Comparison of ENCODE assay signal across 16 cellular contexts in genomic region chr22:40743740-40744139, GRCh38.
DNase-seq lines count a peak whose midpoint lies in the region; ATAC-seq and TF ChIP-seq lines count a peak whose summit lies in the region.
"Had no signal": no experiment of that assay in that cellular context is flagged by ENCODE, and none has a peak within 500 bp of the region (broad histone marks: within the 10 kb centered on the region; RNA-seq: fewer than 3 reads in every experiment).

No MANE protein-coding gene starts in this region.

- H3K4me1 ChIP-seq in HEK293 (ENCODE audit: control insufficient read depth, insufficient read depth, low read length) (peaks cover 2% of the 10 kb centered on the region; the same call in 1 of the 2 replicates), thyroid gland (peaks cover 13 to 34% of the 10 kb centered on the region in 2 donors), endodermal cell (ENCODE audit: control insufficient read depth, insufficient read depth, low read length) (no peaks in the 10 kb centered on the region)
- H3K4me1 ChIP-seq: BE2C had no signal

- TF ChIP-seq CTCF in HEK293 (tag by site-specific recombination; IDR thresholded peaks at IDR 0.05) = no peak
- TF ChIP-seq CTCF in WERI-Rb-1 (IDR thresholded peaks at IDR 0.05; ENCODE audit: low read depth, low read length) = no peak
- no peak for TF ChIP-seq CTCF in thyroid gland (IDR thresholded peaks at IDR 0.05)
- no peak for TF ChIP-seq CTCF in endodermal cell (conservative IDR thresholded peaks at IDR 0.05)

- peaks cover 2% of the 10 kb centered on the region for H3K27me3 Mint-ChIP-seq in endodermal cell (ENCODE audit: insufficient read depth)

- WGBS in thyroid gland, 2 donors = 75 to 80% methylated on average over 9 of the region's 9 CpGs
- WGBS in endodermal cell (ENCODE audit: insufficient coverage in 1 of 2, insufficient read length in 1 of 2), 2 experiments = 93 to 98% methylated on average over 7 of the region's 9 CpGs

- no peak overlapping the region for H3K4me3 ChIP-seq in HEK293 (ENCODE audit: low read depth, low read length)
- H3K4me3 ChIP-seq in WERI-Rb-1 (ENCODE audit: low read depth, low read length) = no peak overlapping the region
- no peak overlapping the region for H3K4me3 ChIP-seq in thyroid gland (replicated peaks in 1 of 3)
- H3K4me3 ChIP-seq in endodermal cell (ENCODE audit: low read length) = no peak overlapping the region
- H3K4me3 ChIP-seq: A549 had no signal

- intact Hi-C loops in thyroid gland (cut with DNase I) = no loop called here

- ATAC-seq in GM18907 (IDR thresholded peaks at IDR 0.05; ENCODE audit: unreplicated experiment) = no peak
- ATAC-seq: A549; CD8-positive, alpha-beta T cell had no signal

- no peaks in the 10 kb centered on the region; a peak in 1 of 3 replicates for H3K36me3 ChIP-seq in HEK293 (ENCODE audit: control insufficient read depth in 2 of 2, insufficient read depth in 1 of 2, low read length in 2 of 2)
- H3K36me3 ChIP-seq in WERI-Rb-1 = no peaks in the 10 kb centered on the region
- H3K36me3 ChIP-seq in thyroid gland = no peaks in the 10 kb centered on the region
- no peaks in the 10 kb centered on the region for H3K36me3 ChIP-seq in endodermal cell (ENCODE audit: control insufficient read depth, insufficient read depth, low read length)
- H3K36me3 ChIP-seq: BE2C had no signal

- H3K4me3 Mint-ChIP-seq in endodermal cell = no peak overlapping the region
- H3K4me3 Mint-ChIP-seq: CD8-positive, alpha-beta T cell had no signal

- H3K27ac ChIP-seq in HEK293 (ENCODE audit: extremely low read depth, low read depth, low read length) = no peak overlapping the region
- peak overlapping the region; percentile 56 for H3K27ac ChIP-seq in WERI-Rb-1
- peak overlapping the region; percentile 25 to 76 (median 56) for H3K27ac ChIP-seq in thyroid gland
- no peak overlapping the region for H3K27ac ChIP-seq in endodermal cell (ENCODE audit: low read depth, low read length)
- H3K27ac ChIP-seq: C4-2B had no signal

- H3K9ac ChIP-seq in endodermal cell (ENCODE audit: extremely low read depth, low read length, poor library complexity, severe bottlenecking) = no peak overlapping the region

- peaks cover 14% of the 10 kb centered on the region for H3K9me3 Mint-ChIP-seq in endodermal cell
- H3K9me3 Mint-ChIP-seq: CD8-positive, alpha-beta T cell had no signal

- H3K27ac Mint-ChIP-seq in endodermal cell = no peak overlapping the region
- H3K27ac Mint-ChIP-seq: CD8-positive, alpha-beta T cell had no signal

- TF ChIP-seq POLR2A in thyroid gland (IDR thresholded peaks at IDR 0.05) = no peak

- POLR2A ChIA-PET in HEK293 (lab: Yijun Ruan, JAX) = no interaction called here

- 0 out of 2 replicates have a peak, but pooled peaks cover 2% of the 10 kb centered on the region for H3K9me3 ChIP-seq in HEK293 (ENCODE audit: control insufficient read depth, insufficient read depth, low read depth, low read length)
- peaks cover 7% of the 10 kb centered on the region for H3K9me3 ChIP-seq in WERI-Rb-1 (ENCODE audit: severe bottlenecking)
- no peaks in the 10 kb centered on the region for H3K9me3 ChIP-seq in thyroid gland
- peaks cover 11% of the 10 kb centered on the region for H3K9me3 ChIP-seq in endodermal cell (ENCODE audit: control insufficient read depth, low read length)
- H3K9me3 ChIP-seq: A549, BE2C had no signal

- H3K27me3 ChIP-seq in WERI-Rb-1 (ENCODE audit: insufficient read depth, low read depth, severe bottlenecking) (no peaks in the 10 kb centered on the region), thyroid gland (no peaks in the 10 kb centered on the region), endodermal cell (ENCODE audit: control insufficient read depth, insufficient read depth, low read length, poor library complexity, severe bottlenecking) (no peaks in the 10 kb centered on the region)
- H3K27me3 ChIP-seq: BE2C had no signal

- no peaks in the 10 kb centered on the region for H3K4me1 Mint-ChIP-seq in endodermal cell

- DNase-seq in WERI-Rb-1 = no peak
- peak; percentile 60 for DNase-seq in mesenteric fat pad (ENCODE audit: low spot score)
- DNase-seq in thyroid gland = no peak
- no peak for DNase-seq in endodermal cell
- no peak for DNase-seq in activated CD4-positive, alpha-beta T cell treated with anti-CD3 and anti-CD28 coated beads for 4 hours
- DNase-seq: BE2C; CD8-positive, alpha-beta T cell; COR-L47; DND-41; GDM1; HCEC 1CT; IMR-90 had no signal

- CTCF ChIA-PET in HEK293 (lab: Yijun Ruan, JAX) = no interaction called here

- H3K36me3 Mint-ChIP-seq in endodermal cell (ENCODE audit: low read depth) = peaks cover 2% of the 10 kb centered on the region
- H3K36me3 Mint-ChIP-seq: CD8-positive, alpha-beta T cell had no signal

TF ChIP-seq in HEK293, 187 proteins besides CTCF, POLR2A, EP300 and RAD21:
- TF ChIP-seq ZFHX2 (tag by site-specific recombination; conservative IDR thresholded peaks at IDR 0.05) (0 out of 2 replicates have a peak, but pooled peaks have one; percentile 21), ZBTB1 (tag by site-specific recombination; IDR thresholded peaks at IDR 0.05) (no peak), EGR2 (tag by site-specific recombination; IDR thresholded peaks at IDR 0.05; ENCODE audit: low read depth) (peak; percentile 64)

Comparison
In these comparisons a context has a peak if more than half of its experiments do, and no peak if none do; other contexts are left out.
1. H3K27ac ChIP-seq: peak in WERI-Rb-1 (single experiment) and thyroid gland (3 of 3); none in HEK293 (single experiment) and endodermal cell (single experiment).